Comparison of ENCODE assay signal across 22 cellular contexts in the genomic region with DNA sequence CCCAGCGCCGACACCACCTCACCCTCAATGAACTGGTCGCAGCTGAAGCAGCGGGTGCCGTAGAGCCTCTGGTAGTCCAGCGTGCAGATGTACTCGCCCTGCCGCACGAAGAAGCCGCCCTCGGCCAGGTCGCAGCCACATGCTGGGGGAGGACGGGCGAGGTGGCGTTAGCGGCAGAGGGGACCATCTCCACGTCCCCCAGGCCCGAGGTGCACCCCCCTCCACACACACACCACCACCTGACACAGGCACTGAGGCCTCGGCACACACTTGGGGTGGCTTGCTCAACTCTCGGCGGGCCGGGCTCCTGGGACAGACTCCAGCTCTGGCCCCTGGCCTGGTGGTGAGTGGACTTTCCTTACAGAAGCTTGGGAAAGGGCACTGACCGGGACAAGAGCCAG.
DNase-seq lines count a peak whose midpoint lies in the region; ATAC-seq and TF ChIP-seq lines count a peak whose summit lies in the region.
"Had no signal": no experiment of that assay in that cellular context is flagged by ENCODE, and none has a peak within 500 bp of the region (broad histone marks: within the 10 kb centered on the region; RNA-seq: fewer than 3 reads in every experiment).

No MANE protein-coding gene starts in this region.

- H3K27ac ChIP-seq in right atrium auricular region (peak overlapping the region; percentile 24 to 53), suprapubic skin (peak overlapping the region; percentile 35)
- H3K27ac ChIP-seq: KMS-11 had no signal

- H3K27me3 Mint-ChIP-seq in chondrocyte (ENCODE audit: low read depth), result peaks cover 8% of the 10 kb centered on the region

- no peak for ATAC-seq in left ventricle myocardium superior

- DNase-seq in right atrium auricular region (ENCODE audit: low spot score) (no peak), left ventricle myocardium superior (no peak), chondrocyte (ENCODE audit: low spot score) (peak; percentile 90), midbrain (lab: John Stamatoyannopoulos, UW) (peak; percentile 5), suprapubic skin (ENCODE audit: low spot score in 2 of 2) (no peak), middle frontal gyrus (ENCODE audit: extremely low spot score, low spot score) (no peak), iPS-NIHi7 (ENCODE audit: extremely low spot score) (no peak)
- no peak for DNase-seq in activated naive CD4-positive, alpha-beta T cell treated with Interleukin-2 at 50 U/mL for 16 hours
- DNase-seq: AML-193, DMS53, GDM1, GOT3, IMR-90, NCI-H1092 treated with DMSO at 0.1 percent for 48 hours, NCI-H146, NCI-H2029, NCI-H226, NCI-H524, NCI-H774, SHP77 had no signal

- intact Hi-C loops in left ventricle myocardium superior (cut with micrococcal nuclease), result no loop called here

- no peak overlapping the region for H3K27ac Mint-ChIP-seq in chondrocyte (ENCODE audit: unreplicated experiment)
- H3K27ac Mint-ChIP-seq: CD14-positive monocyte had no signal

- WGBS in suprapubic skin, result 90% methylated on average over 2 of the region's 23 CpGs

- H3K27me3 ChIP-seq in right atrium auricular region (no peaks in the 10 kb centered on the region), suprapubic skin (no peaks in the 10 kb centered on the region)

- H3K36me3 Mint-ChIP-seq in chondrocyte (ENCODE audit: low read depth), result peaks cover 18% of the 10 kb centered on the region
- H3K36me3 Mint-ChIP-seq: CD14-positive monocyte had no signal

- H3K9me3 Mint-ChIP-seq in chondrocyte (ENCODE audit: low read depth), result peaks cover 24% of the 10 kb centered on the region

- peaks cover 19% of the 10 kb centered on the region for H3K4me1 Mint-ChIP-seq in chondrocyte (ENCODE audit: low read depth)

- H3K36me3 ChIP-seq in right atrium auricular region, result peaks cover 6% of the 10 kb centered on the region
- peaks cover 3% of the 10 kb centered on the region for H3K36me3 ChIP-seq in suprapubic skin

- H3K9me3 ChIP-seq in right atrium auricular region (peaks cover 5 to 12% of the 10 kb centered on the region in 2 donors), suprapubic skin (peaks cover 9% of the 10 kb centered on the region)

- H3K4me1 ChIP-seq in right atrium auricular region (peaks cover 0 to 31% of the 10 kb centered on the region in 2 donors), suprapubic skin (peaks cover 15% of the 10 kb centered on the region)

- TF ChIP-seq CTCF in right atrium auricular region (IDR thresholded peaks at IDR 0.05), result no peak
- no peak for TF ChIP-seq CTCF in chondrocyte (IDR thresholded peaks at IDR 0.05)
- TF ChIP-seq CTCF in suprapubic skin (IDR thresholded peaks at IDR 0.05), result no peak

- H3K4me3 Mint-ChIP-seq in chondrocyte (ENCODE audit: unreplicated experiment), result no peak overlapping the region
- H3K4me3 Mint-ChIP-seq: CD14-positive monocyte had no signal

- TF ChIP-seq POLR2A in suprapubic skin (IDR thresholded peaks at IDR 0.05), result no peak

- H3K4me3 ChIP-seq in right atrium auricular region, result no peak overlapping the region
- H3K4me3 ChIP-seq in suprapubic skin, result no peak overlapping the region

- no peak for TF ChIP-seq EP300 in suprapubic skin (IDR thresholded peaks at IDR 0.05)

Comparison
In these comparisons a context has a peak if more than half of its experiments do, and no peak if none do; other contexts are left out.
1. DNase-seq: peak in chondrocyte (single experiment) and midbrain (single experiment); none in right atrium auricular region (single experiment), left ventricle myocardium superior (single experiment), suprapubic skin (0 of 2), activated naive CD4-positive, alpha-beta T cell treated with Interleukin-2 at 50 U/mL for 16 hours (single experiment), middle frontal gyrus (single experiment) and iPS-NIHi7 (single experiment).